In genomic region chr9:35232867-35233544, GRCh38 we compare ENCODE assay signal across 15 cellular contexts.
"Had no signal": no experiment of that assay in that cellular context is flagged by ENCODE, and none has a peak within 500 bp of the region (broad histone marks: within the 10 kb centered on the region; RNA-seq: fewer than 3 reads in every experiment).

No MANE protein-coding gene starts in this region.

- ATAC-seq: left cardiac atrium; mucosa of descending colon; natural killer cell treated with Interleukin-12 subunit alpha and Interleukin-12 subunit beta and Interleukin-15 and Interleukin-18, amount 100 ng/mL, for 72 hours; stimulated activated naive CD8-positive, alpha-beta T cell treated with anti-CD3 and anti-CD28 coated beads, Interleukin-15, amount 100 ng/mL, for 72 hours had no signal

- H3K27me3 ChIP-seq: esophagus squamous epithelium, testis had no signal

- H3K9me3 ChIP-seq: esophagus squamous epithelium, mucosa of descending colon, testis had no signal

- DNase-seq: activated CD4-positive, alpha-beta T cell treated with anti-CD3 and anti-CD28 coated beads, Interleukin-2, amount 50 U/mL, for 1 hour; activated CD4-positive, CD25-positive, alpha-beta regulatory T cell; activated naive CD4-positive, alpha-beta T cell treated with anti-CD3 and anti-CD28 coated beads, Interleukin-2, amount 10 ng/mL, durations not matched to agents 7 days and 5 days; esophagus squamous epithelium; foreskin fibroblast; immature natural killer cell; left cardiac atrium; mucosa of descending colon; nucleus accumbens; stimulated activated CD4-positive, alpha-beta T cell treated with anti-CD3 and anti-CD28 coated beads, Interleukin-4, amount 100 ng/mL, for 24 hours; stimulated activated naive CD8-positive, alpha-beta T cell treated with anti-CD3 and anti-CD28 coated beads, Interleukin-15, amount 100 ng/mL, for 72 hours; testis had no signal

- H3K27ac Mint-ChIP-seq: activated naive CD4-positive, alpha-beta T cell treated with anti-CD3 and anti-CD28 coated beads, Interleukin-2, amount 10 ng/mL, durations not matched to agents 7 days and 5 days; activated T-helper 2 cell treated with anti-CD3 and anti-CD28 coated beads, Interferon-gamma antibody, Interleukin-2, Interleukin-4, amounts not matched to agents 10 μg/mL and 5 μg/mL and 100 μg/mL, durations not matched to agents 14 hours and 24 hours and 36 hours; immature natural killer cell; natural killer cell treated with Interleukin-12 subunit alpha and Interleukin-12 subunit beta and Interleukin-15 and Interleukin-18, amount 100 ng/mL, for 72 hours; stimulated activated naive CD8-positive, alpha-beta T cell treated with anti-CD3 and anti-CD28 coated beads, Interleukin-15, amount 100 ng/mL, for 72 hours had no signal

- H3K4me3 ChIP-seq: esophagus squamous epithelium, lung, mucosa of descending colon, testis had no signal

- H3K4me3 Mint-ChIP-seq: activated naive CD4-positive, alpha-beta T cell treated with anti-CD3 and anti-CD28 coated beads, Interleukin-2, amount 10 ng/mL, durations not matched to agents 7 days and 5 days; immature natural killer cell; natural killer cell treated with Interleukin-12 subunit alpha and Interleukin-12 subunit beta and Interleukin-15 and Interleukin-18, amount 100 ng/mL, for 72 hours; stimulated activated naive CD8-positive, alpha-beta T cell treated with anti-CD3 and anti-CD28 coated beads, Interleukin-15, amount 100 ng/mL, for 72 hours had no signal

- H3K27me3 Mint-ChIP-seq: activated naive CD4-positive, alpha-beta T cell treated with anti-CD3 and anti-CD28 coated beads, Interleukin-2, amount 10 ng/mL, durations not matched to agents 7 days and 5 days; stimulated activated naive CD8-positive, alpha-beta T cell treated with anti-CD3 and anti-CD28 coated beads, Interleukin-15, amount 100 ng/mL, for 72 hours had no signal

- H3K4me1 Mint-ChIP-seq: activated naive CD4-positive, alpha-beta T cell treated with anti-CD3 and anti-CD28 coated beads, Interleukin-2, amount 10 ng/mL, durations not matched to agents 7 days and 5 days; immature natural killer cell; stimulated activated naive CD8-positive, alpha-beta T cell treated with anti-CD3 and anti-CD28 coated beads, Interleukin-15, amount 100 ng/mL, for 72 hours had no signal

- H3K4me1 ChIP-seq: testis had no signal

- H3K9me3 Mint-ChIP-seq: activated naive CD4-positive, alpha-beta T cell treated with anti-CD3 and anti-CD28 coated beads, Interleukin-2, amount 10 ng/mL, durations not matched to agents 7 days and 5 days; activated T-helper 2 cell treated with anti-CD3 and anti-CD28 coated beads, Interferon-gamma antibody, Interleukin-2, Interleukin-4, amounts not matched to agents 10 μg/mL and 5 μg/mL and 100 μg/mL, durations not matched to agents 14 hours and 24 hours and 36 hours; immature natural killer cell; natural killer cell treated with Interleukin-12 subunit alpha and Interleukin-12 subunit beta and Interleukin-15 and Interleukin-18, amount 100 ng/mL, for 72 hours; stimulated activated naive CD8-positive, alpha-beta T cell treated with anti-CD3 and anti-CD28 coated beads, Interleukin-15, amount 100 ng/mL, for 72 hours had no signal

- H3K36me3 Mint-ChIP-seq: activated naive CD4-positive, alpha-beta T cell treated with anti-CD3 and anti-CD28 coated beads, Interleukin-2, amount 10 ng/mL, durations not matched to agents 7 days and 5 days; immature natural killer cell; natural killer cell treated with Interleukin-12 subunit alpha and Interleukin-12 subunit beta and Interleukin-15 and Interleukin-18, amount 100 ng/mL, for 72 hours had no signal
